1 cellular context compared by ENCODE assay signal in the genomic region with DNA sequence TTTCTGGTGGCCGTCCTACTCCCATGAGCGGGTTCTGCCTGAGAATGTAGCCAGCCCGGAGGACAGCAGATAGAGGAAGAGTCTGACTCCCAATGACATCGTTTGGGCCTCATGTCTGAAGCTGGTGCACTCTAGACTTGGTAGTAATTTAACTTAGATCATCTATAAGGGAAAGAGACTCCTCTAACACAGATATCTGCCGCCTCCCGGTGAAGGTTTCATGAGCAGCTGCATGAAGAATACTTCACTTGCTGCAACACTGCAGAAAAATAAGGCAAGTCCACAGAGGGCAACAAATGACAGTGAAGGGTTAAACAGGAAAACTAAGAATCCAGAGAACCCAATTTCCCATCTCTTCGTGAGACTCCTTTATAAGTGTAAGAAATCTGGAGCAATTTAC.
TF ChIP-seq lines count a peak whose summit lies in the region.

No MANE protein-coding gene starts in this region.

TF ChIP-seq in A549, 52 proteins besides CTCF, POLR2A, EP300 and RAD21:
- TF ChIP-seq EHMT2 (IDR thresholded peaks at IDR 0.05; ENCODE audit: low read depth): no peak
- no peak for TF ChIP-seq CHD2 (IDR thresholded peaks at IDR 0.05; ENCODE audit: low read length, partially characterized antibody)
- TF ChIP-seq, protein P1, sequence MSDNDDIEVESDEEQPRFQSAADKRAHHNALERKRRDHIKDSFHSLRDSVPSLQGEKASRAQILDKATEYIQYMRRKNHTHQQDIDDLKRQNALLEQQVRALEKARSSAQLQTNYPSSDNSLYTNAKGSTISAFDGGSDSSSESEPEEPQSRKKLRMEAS (IDR thresholded peaks at IDR 0.05): no peak
- TF ChIP-seq CHD4 (IDR thresholded peaks at IDR 0.05; ENCODE audit: borderline replicate concordance): no peak
- TF ChIP-seq RFX5 (IDR thresholded peaks at IDR 0.05): no peak
- TF ChIP-seq MAFK (IDR thresholded peaks at IDR 0.05; ENCODE audit: partially characterized antibody): no peak
- no peak for TF ChIP-seq ESRRA (IDR thresholded peaks at IDR 0.05; ENCODE audit: borderline replicate concordance, low read length)
- TF ChIP-seq JUNB (IDR thresholded peaks at IDR 0.05): no peak
- no peak for TF ChIP-seq NFE2L2 (conservative IDR thresholded peaks at IDR 0.05; ENCODE audit: low read length)
- TF ChIP-seq HOXB13 (CRISPR knock-in tag; IDR thresholded peaks at IDR 0.05; ENCODE audit: low read depth): no peak
